Comparison of ENCODE assay signal across 19 cellular contexts in the genomic region with DNA sequence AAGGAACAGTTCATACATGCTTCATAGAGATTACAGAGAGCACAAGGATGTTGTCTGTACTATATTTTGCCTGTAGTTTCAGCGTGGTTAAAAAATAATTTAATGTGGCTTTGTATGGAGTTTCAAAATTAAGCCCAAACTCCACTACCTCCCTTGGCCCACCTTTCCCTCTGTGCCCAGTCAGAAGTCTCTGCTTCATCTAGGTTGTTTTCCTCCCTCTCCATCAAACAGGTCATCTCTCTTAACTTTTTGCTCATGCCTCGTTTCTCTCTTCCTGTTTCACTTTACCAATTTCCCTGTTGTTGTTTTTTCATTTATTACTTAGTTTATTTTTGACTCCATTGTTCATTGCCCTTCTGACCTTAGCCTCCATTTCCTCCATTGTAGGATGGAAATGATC.
DNase-seq lines count a peak whose midpoint lies in the region; ATAC-seq, FAIRE-seq and TF ChIP-seq lines count a peak whose summit lies in the region.
"Had no signal": no experiment of that assay in that cellular context is flagged by ENCODE, and none has a peak within 500 bp of the region (broad histone marks: within the 10 kb centered on the region; RNA-seq: fewer than 3 reads in every experiment).

No MANE protein-coding gene starts in this region.

- peak overlapping the region; percentile 33 for H3K27ac ChIP-seq in endothelial cell of umbilical vein (ENCODE audit: insufficient read depth, low read depth, low read length)
- no peak overlapping the region for H3K27ac ChIP-seq in WERI-Rb-1
- H3K27ac ChIP-seq: HL-60 had no signal

- no peaks in the 10 kb centered on the region for H3K36me3 ChIP-seq in Caco-2 (ENCODE audit: control insufficient read depth, insufficient read depth, low read length)
- H3K36me3 ChIP-seq in endothelial cell of umbilical vein (ENCODE audit: control insufficient read depth in 2 of 2, extremely low read depth in 1 of 2, insufficient read depth in 2 of 2, low read length in 2 of 2): no peaks in the 10 kb centered on the region
- H3K36me3 ChIP-seq in WERI-Rb-1: no peaks in the 10 kb centered on the region

- intact Hi-C loops in Caco-2 (cut with micrococcal nuclease; ENCODE audit: unreplicated experiment): loop anchor here (5.0 kb wide), 1 partner anchor 50 kb away; no protein-coding TSS in a partner anchor
- intact Hi-C loops in endothelial cell of umbilical vein (cut with micrococcal nuclease): loop anchor here (5.0 kb wide), 1 partner anchor 75 kb away; no protein-coding TSS in a partner anchor

- no peaks in the 10 kb centered on the region for H3K36me3 Mint-ChIP-seq in Caco-2 (ENCODE audit: insufficient read depth, unreplicated experiment)
- H3K36me3 Mint-ChIP-seq: CD4-positive, alpha-beta memory T cell had no signal

- H3K27me3 ChIP-seq in Caco-2 (replicated peaks; ENCODE audit: control insufficient read depth, insufficient read depth, low read length): no peaks in the 10 kb centered on the region
- no peaks in the 10 kb centered on the region for H3K27me3 ChIP-seq in endothelial cell of umbilical vein (ENCODE audit: control insufficient read depth in 2 of 2, insufficient read depth in 2 of 2, low read length in 2 of 2)
- no peaks in the 10 kb centered on the region for H3K27me3 ChIP-seq in WERI-Rb-1 (ENCODE audit: insufficient read depth, low read depth, severe bottlenecking)

- peaks cover 34% of the 10 kb centered on the region for H3K9me3 Mint-ChIP-seq in Caco-2 (ENCODE audit: unreplicated experiment)

- ATAC-seq in GM19467 (IDR thresholded peaks at IDR 0.05; ENCODE audit: unreplicated experiment) (peak; percentile 56), HG03354 (IDR thresholded peaks at IDR 0.05; ENCODE audit: poor library complexity, severe bottlenecking, unreplicated experiment) (peak; percentile 44)
- ATAC-seq: Panc1 had no signal

- peaks cover 32% of the 10 kb centered on the region for H3K4me1 Mint-ChIP-seq in Caco-2 (ENCODE audit: low read depth, unreplicated experiment)

- H3K9ac ChIP-seq in endothelial cell of umbilical vein (replicated peaks; ENCODE audit: extremely low read depth, insufficient read depth, low read length): no peak overlapping the region

- H3K4me3 ChIP-seq in Caco-2 (ENCODE audit: low read depth, low read length): no peak overlapping the region
- H3K4me3 ChIP-seq in endothelial cell of umbilical vein (replicated peaks in 1 of 3; ENCODE audit: insufficient read depth in 1 of 3, low read depth in 1 of 3, low read length in 3 of 3): no peak overlapping the region
- no peak overlapping the region for H3K4me3 ChIP-seq in WERI-Rb-1 (ENCODE audit: low read depth, low read length)

- no peaks in the 10 kb centered on the region for H3K9me3 ChIP-seq in Caco-2
- no peaks in the 10 kb centered on the region for H3K9me3 ChIP-seq in endothelial cell of umbilical vein (replicated peaks; ENCODE audit: control insufficient read depth, insufficient read depth, low read length)
- H3K9me3 ChIP-seq in WERI-Rb-1 (ENCODE audit: severe bottlenecking): no peaks in the 10 kb centered on the region

- dilution Hi-C loops in endothelial cell of umbilical vein (cut with MboI; ENCODE audit: extremely low pct_ligation_motif_present, low sequenced_read_pairs): no loop called here

- BruUV-seq in Caco-2 (replicated peaks; lab: Mats Ljungman, UMichigan) (no TSS peak), endothelial cell of umbilical vein (replicated peaks; lab: Mats Ljungman, UMichigan) (no TSS peak)

- CTCF ChIA-PET in Caco-2 (lab: Charles Lee): no interaction called here
- CTCF ChIA-PET in endothelial cell of umbilical vein (lab: Charles Lee): no interaction called here

- H3K4me3 Mint-ChIP-seq in Caco-2 (ENCODE audit: unreplicated experiment): no peak overlapping the region
- H3K4me3 Mint-ChIP-seq: CD4-positive, alpha-beta memory T cell had no signal

- TF ChIP-seq CTCF in Caco-2 (IDR thresholded peaks at IDR 0.05; ENCODE audit: insufficient read depth in 1 of 2, low read depth in 1 of 2, low read length in 1 of 2, severe bottlenecking in 1 of 2, unreplicated experiment in 1 of 2) (no peak), endothelial cell of umbilical vein (IDR thresholded peaks at IDR 0.05; ENCODE audit: extremely low read depth in 1 of 2, insufficient read depth in 1 of 2, low read depth in 1 of 2, low read length in 2 of 2) (no peak), WERI-Rb-1 (IDR thresholded peaks at IDR 0.05; ENCODE audit: low read depth, low read length) (no peak)

- H4K20me1 ChIP-seq in endothelial cell of umbilical vein (replicated peaks; ENCODE audit: control insufficient read depth, extremely low read depth, insufficient read depth, low read length): no peaks in the 10 kb centered on the region

- POLR2A ChIA-PET in Caco-2 (lab: Charles Lee) (no interaction called here), endothelial cell of umbilical vein (lab: Charles Lee) (no interaction called here)

- peaks cover 24% of the 10 kb centered on the region for H3K4me1 ChIP-seq in Caco-2
- H3K4me1 ChIP-seq in endothelial cell of umbilical vein (ENCODE audit: control insufficient read depth, extremely low read depth, insufficient read depth, low read length): peaks cover 37% of the 10 kb centered on the region

- H3K9me1 ChIP-seq in endothelial cell of umbilical vein (replicated peaks; ENCODE audit: control insufficient read depth, extremely low read depth, insufficient read depth, low read length): no peaks in the 10 kb centered on the region

- H3K4me2 ChIP-seq in endothelial cell of umbilical vein (ENCODE audit: insufficient read depth, low read length): peak overlapping the region; percentile 28

- H2AFZ ChIP-seq in endothelial cell of umbilical vein (ENCODE audit: low read depth, low read length): peak overlapping the region; percentile 85

- FAIRE-seq in endothelial cell of umbilical vein (lab: Jason Lieb, UNC): no peak

- TF ChIP-seq POLR2A in endothelial cell of umbilical vein (IDR thresholded peaks at IDR 0.05; ENCODE audit: low read depth, low read length): no peak

- no peaks in the 10 kb centered on the region for H3K79me2 ChIP-seq in endothelial cell of umbilical vein (ENCODE audit: control insufficient read depth, insufficient read depth, low read length)

- H3K27ac Mint-ChIP-seq in Caco-2 (ENCODE audit: unreplicated experiment): peak overlapping the region; percentile 21
- H3K27ac Mint-ChIP-seq: CD4-positive, alpha-beta memory T cell had no signal

- no peaks in the 10 kb centered on the region for H3K27me3 Mint-ChIP-seq in Caco-2 (ENCODE audit: insufficient read depth, unreplicated experiment)

- DNase-seq in Caco-2 (no peak), endothelial cell of umbilical vein (ENCODE audit: low read depth, low spot score) (peak; percentile 63), NCI-H82 treated with DMSO at 0.1 percent for 48 hours (lab: John Stamatoyannopoulos, UW; ENCODE audit: unreplicated experiment) (no peak), WERI-Rb-1 (no peak), Kasumi-1 (lab: John Stamatoyannopoulos, UW) (no peak)
- DNase-seq: CD4-positive, alpha-beta memory T cell; GOT3; HCEC 1CT; KBM-7; NCI-H1105; NCI-H146; NCI-H2171 treated with DMSO at 0.1 percent for 48 hours; NCI-H526 treated with DMSO at 0.1 percent for 48 hours; SIG-M5; T-helper 1 cell had no signal

TF ChIP-seq in endothelial cell of umbilical vein, 7 proteins besides CTCF, POLR2A, EP300 and RAD21:
- TF ChIP-seq FOS (IDR thresholded peaks at IDR 0.05; ENCODE audit: borderline replicate concordance, insufficient read depth, low read length) (no peak), JUN (IDR thresholded peaks at IDR 0.05; ENCODE audit: borderline replicate concordance, insufficient read depth, insufficient read length, low read depth) (peak; percentile 5)
